ENCODE assay signal across 24 cellular contexts in genomic region chr2:145254291-145254690, GRCh38.
DNase-seq lines count a peak whose midpoint lies in the region; ATAC-seq, FAIRE-seq and TF ChIP-seq lines count a peak whose summit lies in the region.
"Had no signal": no experiment of that assay in that cellular context is flagged by ENCODE, and none has a peak within 500 bp of the region (broad histone marks: within the 10 kb centered on the region; RNA-seq: fewer than 3 reads in every experiment).

No MANE protein-coding gene starts in this region.

- 23% methylated on average over 2 of the region's 2 CpGs for WGBS in K562 (ENCODE audit: insufficient coverage, low coverage, missing lambda C conversion rate)

- H3K27ac ChIP-seq in K562 (ENCODE audit: extremely low read depth, low read depth, low read length) (no peak overlapping the region), A673 (ENCODE audit: low read depth, low read length, poor library complexity, severe bottlenecking) (no peak overlapping the region), PC-9 (no peak overlapping the region)
- H3K27ac ChIP-seq: A549, BLaER1 had no signal

- no peak for ATAC-seq in K562
- ATAC-seq: A549, GM12878 had no signal

- TF ChIP-seq POLR2A in K562 (conservative IDR thresholded peaks at IDR 0.05) = no peak

- in situ Hi-C loops in K562 (cut with MboI) = no loop called here

- TF ChIP-seq EP300 in K562 (IDR thresholded peaks at IDR 0.05; ENCODE audit: low read length) = no peak

- no peaks in the 10 kb centered on the region for H3K27me3 Mint-ChIP-seq in Calu3 (ENCODE audit: unreplicated experiment)
- H3K27me3 Mint-ChIP-seq: CD4-positive, alpha-beta memory T cell; CD4-positive, CD25-positive, alpha-beta regulatory T cell had no signal

- H3F3A ChIP-seq in PC-9 (ENCODE audit: insufficient read depth, low read depth) = no peaks in the 10 kb centered on the region

- peaks cover 18% of the 10 kb centered on the region for H3K4me1 Mint-ChIP-seq in Calu3 (ENCODE audit: low read depth, unreplicated experiment)
- H3K4me1 Mint-ChIP-seq: CD4-positive, alpha-beta memory T cell; CD4-positive, CD25-positive, alpha-beta regulatory T cell had no signal

- no peaks in the 10 kb centered on the region for H3K9me1 ChIP-seq in K562 (ENCODE audit: control insufficient read depth, insufficient read depth, low read length)

- intact Hi-C loops in Calu3 (cut with micrococcal nuclease; ENCODE audit: unreplicated experiment) = loop anchor here (10.0 kb wide), 1 partner anchor 501 kb away; no protein-coding TSS in a partner anchor
- intact Hi-C loops in K562 (cut with micrococcal nuclease) = no loop called here
- intact Hi-C loops in head of caudate nucleus (cut with DNase I) = no loop called here
- intact Hi-C loops in A673 (cut with micrococcal nuclease; ENCODE audit: unreplicated experiment) = no loop called here
- intact Hi-C loops in PC-9 (cut with micrococcal nuclease; ENCODE audit: unreplicated experiment) = no loop called here

- no peak for TF ChIP-seq RAD21 in K562 (CRISPR knock-in tag; conservative IDR thresholded peaks at IDR 0.05 in 1 of 2, IDR thresholded peaks at IDR 0.05 in 1 of 2)

- CTCF ChIA-PET in Calu3 (lab: Charles Lee) = no interaction called here
- CTCF ChIA-PET in K562 (lab: Yijun Ruan, JAX; ENCODE audit: low intra/inter-chr PET ratio) = no interaction called here
- CTCF ChIA-PET in A673 (lab: Charles Lee) = no interaction called here
- CTCF ChIA-PET in PC-9 (lab: Charles Lee) = no interaction called here

- H3K36me3 Mint-ChIP-seq in Calu3 (ENCODE audit: insufficient read depth, unreplicated experiment) = no peaks in the 10 kb centered on the region
- H3K36me3 Mint-ChIP-seq: CD14-positive monocyte; CD4-positive, alpha-beta memory T cell; CD4-positive, CD25-positive, alpha-beta regulatory T cell had no signal

- H3K27ac Mint-ChIP-seq in Calu3 (ENCODE audit: unreplicated experiment) = peak overlapping the region; percentile 39
- H3K27ac Mint-ChIP-seq: CD14-positive monocyte; CD4-positive, alpha-beta memory T cell; CD4-positive, CD25-positive, alpha-beta regulatory T cell; CD8-positive, alpha-beta memory T cell had no signal

- H2AFZ ChIP-seq in K562 (ENCODE audit: low read depth, low read length) (peak overlapping the region; percentile 79), PC-9 (no peak overlapping the region)

- no peak for FAIRE-seq in K562 (lab: Jason Lieb, UNC)
- FAIRE-seq: A549, D721Med, G401.6, GM12878, GM12892, GM18507, GM19239 had no signal

- H3K9ac ChIP-seq in K562 (ENCODE audit: insufficient read depth in 1 of 2, low read depth in 2 of 2, low read length in 2 of 2) = no peak overlapping the region
- H3K9ac ChIP-seq: BLaER1 had no signal

- H3K4me1 ChIP-seq in K562 (replicated peaks in 1 of 2; ENCODE audit: control insufficient read depth in 2 of 2, insufficient read depth in 2 of 2, low read length in 2 of 2) (no peaks in the 10 kb centered on the region), A673 (ENCODE audit: insufficient read depth, low read length, poor library complexity, severe bottlenecking) (peaks cover 11% of the 10 kb centered on the region), PC-9 (replicated peaks; ENCODE audit: insufficient read depth) (0 out of 2 replicates have a peak, but pooled peaks cover 3% of the 10 kb centered on the region)
- H3K4me1 ChIP-seq: A549, BE2C had no signal

- H3K9me3 ChIP-seq in K562 (replicated peaks; ENCODE audit: control insufficient read depth, insufficient read depth, low read depth, low read length) (no peaks in the 10 kb centered on the region), A673 (ENCODE audit: low read depth, low read length, poor library complexity, severe bottlenecking) (no peaks in the 10 kb centered on the region), PC-9 (ENCODE audit: insufficient read depth, low read depth) (no peaks in the 10 kb centered on the region)
- H3K9me3 ChIP-seq: A549, BE2C, BLaER1 had no signal

- peak overlapping the region; percentile 11 for H3K4me3 Mint-ChIP-seq in Calu3 (ENCODE audit: low read depth, unreplicated experiment)
- H3K4me3 Mint-ChIP-seq: CD4-positive, alpha-beta memory T cell; CD4-positive, CD25-positive, alpha-beta regulatory T cell; CD8-positive, alpha-beta memory T cell had no signal

- H3K36me3 ChIP-seq in K562 (ENCODE audit: control insufficient read depth, insufficient read depth, low read length) (no peaks in the 10 kb centered on the region), A673 (ENCODE audit: insufficient read depth, low read length, poor library complexity, severe bottlenecking) (no peaks in the 10 kb centered on the region), PC-9 (ENCODE audit: low read depth) (no peaks in the 10 kb centered on the region)
- H3K36me3 ChIP-seq: BE2C, BLaER1 had no signal

- POLR2A ChIA-PET in K562 (lab: Yijun Ruan, JAX) = no interaction called here
- POLR2A ChIA-PET in A673 (lab: Charles Lee; ENCODE audit: low non-redundant PET) = no interaction called here
- POLR2A ChIA-PET in PC-9 (lab: Charles Lee; ENCODE audit: unreplicated experiment) = no interaction called here

- BruUV-seq in Calu3 (replicated peaks; lab: Mats Ljungman, UMichigan) = no TSS peak
- no TSS peak for BruUV-seq in K562 (replicated peaks; lab: Mats Ljungman, UMichigan)
- no TSS peak for BruUV-seq in A673 (replicated peaks; lab: Mats Ljungman, UMichigan)
- BruUV-seq in PC-9 (replicated peaks; lab: Mats Ljungman, UMichigan) = no TSS peak

- no peaks in the 10 kb centered on the region for H4K20me1 ChIP-seq in K562 (replicated peaks; ENCODE audit: control insufficient read depth, insufficient read depth, low read length)
- H4K20me1 ChIP-seq in PC-9 (ENCODE audit: insufficient read depth) = no peaks in the 10 kb centered on the region
- H4K20me1 ChIP-seq: BLaER1 had no signal

- H3K27me3 ChIP-seq in K562 (ENCODE audit: control insufficient read depth in 2 of 2, insufficient read depth in 2 of 2, low read length in 2 of 2) = no peaks in the 10 kb centered on the region
- H3K27me3 ChIP-seq in A673 (replicated peaks; ENCODE audit: insufficient read depth, low read depth, low read length, poor library complexity) = no peaks in the 10 kb centered on the region
- no peaks in the 10 kb centered on the region for H3K27me3 ChIP-seq in PC-9 (ENCODE audit: insufficient read depth, low read depth)
- H3K27me3 ChIP-seq: BE2C, BLaER1 had no signal

- no peaks in the 10 kb centered on the region; the same call in 1 of the 2 replicates for H3K9me2 ChIP-seq in PC-9 (ENCODE audit: insufficient read depth)

- DNase-seq in Calu3 (no peak), K562 (ENCODE audit: extremely low read depth in 1 of 4, low spot score in 3 of 4) (no peak), head of caudate nucleus (peak in 30 of 42 donors; percentile 2 to 70 (median 17)), putamen (ENCODE audit: low spot score) (peak; percentile 29), GF-D8 (lab: John Stamatoyannopoulos, UW) (no peak), A673 (ENCODE audit: low spot score) (no peak), PC-9 (no peak)
- DNase-seq: ACHN; BE2C; C1 segment of cervical spinal cord; CD4-positive, alpha-beta memory T cell; CD4-positive, CD25-positive, alpha-beta regulatory T cell; CD8-positive, alpha-beta memory T cell; COR-L47; DMS79 treated with DMSO at 0.1 percent for 48 hours had no signal

- no peak overlapping the region for H3K4me3 ChIP-seq in K562
- no peak overlapping the region for H3K4me3 ChIP-seq in A673 (ENCODE audit: low read depth, low read length, poor library complexity, severe bottlenecking)
- H3K4me3 ChIP-seq in PC-9 = no peak overlapping the region
- H3K4me3 ChIP-seq: A549, BLaER1, GM12878 had no signal

- no peak overlapping the region for H3K4me2 ChIP-seq in K562 (ENCODE audit: insufficient read depth, low read length)
- H3K4me2 ChIP-seq in PC-9 = no peak overlapping the region; the same call in 1 of the 2 replicates
- H3K4me2 ChIP-seq: A549, BLaER1 had no signal

- TF ChIP-seq CTCF in Calu3 (IDR thresholded peaks at IDR 0.05; ENCODE audit: unreplicated experiment) (no peak), K562 (IDR thresholded peaks at IDR 0.05 in 2 of 3, conservative IDR thresholded peaks at IDR 0.05 in 1 of 3; ENCODE audit: insufficient read depth in 2 of 3, low read depth in 1 of 3, low read length in 3 of 3) (no peak), A673 (conservative IDR thresholded peaks at IDR 0.05; ENCODE audit: low read depth, low read length) (no peak), PC-9 (conservative IDR thresholded peaks at IDR 0.05) (no peak)

- no peaks in the 10 kb centered on the region for H3K79me2 ChIP-seq in K562 (ENCODE audit: control insufficient read depth, insufficient read depth, low read length)
- H3K79me2 ChIP-seq in PC-9 (ENCODE audit: low read depth) = no peaks in the 10 kb centered on the region

- H3K9me3 Mint-ChIP-seq in Calu3 (ENCODE audit: low read depth, unreplicated experiment) = no peaks in the 10 kb centered on the region
- H3K9me3 Mint-ChIP-seq: CD8-positive, alpha-beta memory T cell had no signal

TF ChIP-seq in K562, 482 proteins besides CTCF, POLR2A, EP300 and RAD21 (continues in another document):
- TF ChIP-seq ZNF263 (CRISPR knock-in tag; IDR thresholded peaks at IDR 0.05; ENCODE audit: borderline replicate concordance) = no peak
- TF ChIP-seq SRSF7 (optimal IDR thresholded peaks at IDR 0.05; ENCODE audit: low read depth, low read length) = no peak
- no peak for TF ChIP-seq EZH2 (IDR thresholded peaks at IDR 0.05; ENCODE audit: borderline replicate concordance, low read depth, low read length)
- TF ChIP-seq TEAD2 (tag; IDR thresholded peaks at IDR 0.05) = no peak

Comparison
In these comparisons a context has a peak if more than half of its experiments do, and no peak if none do; other contexts are left out.
1. DNase-seq: peak in head of caudate nucleus (30 of 42) and putamen (single experiment); none in Calu3 (single experiment), K562 (0 of 4), GF-D8 (single experiment), A673 (single experiment) and PC-9 (0 of 2).